In genomic region chr7:130902755-130903357, GRCh38 we compare ENCODE assay signal across 9 cellular contexts.
DNase-seq lines count a peak whose midpoint lies in the region; ATAC-seq and TF ChIP-seq lines count a peak whose summit lies in the region.
"Had no signal": no experiment of that assay in that cellular context is flagged by ENCODE, and none has a peak within 500 bp of the region (broad histone marks: within the 10 kb centered on the region; RNA-seq: fewer than 3 reads in every experiment).

No MANE protein-coding gene starts in this region.

- no peak for TF ChIP-seq EP300 in ovary (IDR thresholded peaks at IDR 0.05)

- WGBS in esophagus squamous epithelium, 2 donors, result 65 to 68% methylated on average over 3 of the region's 3 CpGs
- 78 to 79% (median 79%) methylated on average over 3 of the region's 3 CpGs for WGBS in ovary, 3 donors

- intact Hi-C loops in esophagus squamous epithelium (cut with DNase I), result no loop called here
- intact Hi-C loops in ovary (cut with DNase I), result no loop called here

- H3K9me3 ChIP-seq in esophagus squamous epithelium, result no peaks in the 10 kb centered on the region
- no peaks in the 10 kb centered on the region for H3K9me3 ChIP-seq in ovary

- peak; percentile 37 for DNase-seq in HCEC 1CT
- DNase-seq in esophagus squamous epithelium (lab: John Stamatoyannopoulos, UW), result no peak
- no peak for DNase-seq in ovary
- DNase-seq: posterior cingulate gyrus had no signal

- H3K36me3 ChIP-seq in esophagus squamous epithelium, result peaks cover 0 to 30% (median 0%) of the 10 kb centered on the region in 3 donors
- H3K36me3 ChIP-seq in ovary, result no peaks in the 10 kb centered on the region

- TF ChIP-seq POLR2A in esophagus squamous epithelium (IDR thresholded peaks at IDR 0.05), result no peak
- no peak for TF ChIP-seq POLR2A in ovary (IDR thresholded peaks at IDR 0.05)

- H3K4me1 ChIP-seq in esophagus squamous epithelium (peaks cover 39 to 88% (median 75%) of the 10 kb centered on the region in 3 donors), ovary (ENCODE audit: insufficient read depth) (peaks cover 16% of the 10 kb centered on the region)

- no peak overlapping the region for H3K4me3 ChIP-seq in esophagus squamous epithelium
- H3K4me3 ChIP-seq in skin epidermis, result no peak overlapping the region
- no peak overlapping the region for H3K4me3 ChIP-seq in ovary

- H3K27me3 ChIP-seq in esophagus squamous epithelium (no peaks in the 10 kb centered on the region), ovary (no peaks in the 10 kb centered on the region)

- H3K27ac ChIP-seq in esophagus squamous epithelium, result peak overlapping the region; percentile 69 to 88 (median 81)
- peak overlapping the region in 17 of 21 experiments; percentile 12 to 84 (median 67) for H3K27ac ChIP-seq in skin epidermis
- peak overlapping the region in 1 of 2 donors; percentile 39 for H3K27ac ChIP-seq in ovary

- TF ChIP-seq CTCF in esophagus squamous epithelium (IDR thresholded peaks at IDR 0.05) (no peak), ovary (IDR thresholded peaks at IDR 0.05) (no peak)

- ATAC-seq in SK-N-SH treated with all-trans-retinoic acid at 6 μM for 48 hours (no peak), GM21723 (IDR thresholded peaks at IDR 0.05; ENCODE audit: unreplicated experiment) (no peak), GM19455 (IDR thresholded peaks at IDR 0.05; ENCODE audit: unreplicated experiment) (no peak), GM18511 (IDR thresholded peaks at IDR 0.05; ENCODE audit: unreplicated experiment) (no peak)

TF ChIP-seq in SK-N-SH treated with all-trans-retinoic acid at 6 μM for 48 hours, 23 proteins besides CTCF, POLR2A, EP300 and RAD21:
- TF ChIP-seq RARB (CRISPR knock-in tag; IDR thresholded peaks at IDR 0.05) (no peak), SNAI2 (CRISPR knock-in tag; IDR thresholded peaks at IDR 0.05) (no peak), CSRNP3 (CRISPR knock-in tag; IDR thresholded peaks at IDR 0.05) (no peak), ZNF8 (CRISPR knock-in tag; IDR thresholded peaks at IDR 0.05) (no peak), CSDC2 (CRISPR knock-in tag; IDR thresholded peaks at IDR 0.05) (0 out of 2 replicates have a peak, but pooled peaks have one; percentile 13), TSHZ2 (CRISPR knock-in tag; IDR thresholded peaks at IDR 0.05) (no peak), TOX (CRISPR knock-in tag; IDR thresholded peaks at IDR 0.05; ENCODE audit: borderline replicate concordance) (no peak; the same call in 1 of the 2 replicates), ZFP3 (CRISPR knock-in tag; IDR thresholded peaks at IDR 0.05) (no peak), CREB5 (CRISPR knock-in tag; IDR thresholded peaks at IDR 0.05; ENCODE audit: low read depth) (no peak)
